ENCODE assay signal across 1 cellular context in the genomic region with DNA sequence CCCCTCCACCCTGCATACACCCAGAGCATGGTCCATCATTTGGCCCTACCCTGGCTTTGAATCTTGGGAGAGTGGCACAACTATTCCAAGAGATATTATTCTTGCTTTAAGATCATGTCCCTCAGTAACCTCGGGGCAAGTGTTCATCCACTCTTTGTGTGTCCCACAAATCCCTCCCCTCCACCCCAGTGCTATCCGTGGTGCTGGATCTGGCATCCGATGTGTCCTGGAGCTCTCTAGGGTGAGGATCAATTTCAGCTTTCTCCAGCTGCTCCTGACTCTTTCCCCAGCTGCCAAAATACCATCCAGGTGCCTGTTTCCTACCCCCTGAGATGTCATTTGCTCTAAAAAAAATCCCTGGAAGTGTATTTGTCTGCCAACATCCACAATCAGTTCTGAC.
TF ChIP-seq lines count a peak whose summit lies in the region.

No MANE protein-coding gene starts in this region.

TF ChIP-seq in GM12878, 131 proteins besides CTCF, POLR2A, EP300 and RAD21:
- TF ChIP-seq JUNB (IDR thresholded peaks at IDR 0.05): no peak
- TF ChIP-seq, protein P1, sequence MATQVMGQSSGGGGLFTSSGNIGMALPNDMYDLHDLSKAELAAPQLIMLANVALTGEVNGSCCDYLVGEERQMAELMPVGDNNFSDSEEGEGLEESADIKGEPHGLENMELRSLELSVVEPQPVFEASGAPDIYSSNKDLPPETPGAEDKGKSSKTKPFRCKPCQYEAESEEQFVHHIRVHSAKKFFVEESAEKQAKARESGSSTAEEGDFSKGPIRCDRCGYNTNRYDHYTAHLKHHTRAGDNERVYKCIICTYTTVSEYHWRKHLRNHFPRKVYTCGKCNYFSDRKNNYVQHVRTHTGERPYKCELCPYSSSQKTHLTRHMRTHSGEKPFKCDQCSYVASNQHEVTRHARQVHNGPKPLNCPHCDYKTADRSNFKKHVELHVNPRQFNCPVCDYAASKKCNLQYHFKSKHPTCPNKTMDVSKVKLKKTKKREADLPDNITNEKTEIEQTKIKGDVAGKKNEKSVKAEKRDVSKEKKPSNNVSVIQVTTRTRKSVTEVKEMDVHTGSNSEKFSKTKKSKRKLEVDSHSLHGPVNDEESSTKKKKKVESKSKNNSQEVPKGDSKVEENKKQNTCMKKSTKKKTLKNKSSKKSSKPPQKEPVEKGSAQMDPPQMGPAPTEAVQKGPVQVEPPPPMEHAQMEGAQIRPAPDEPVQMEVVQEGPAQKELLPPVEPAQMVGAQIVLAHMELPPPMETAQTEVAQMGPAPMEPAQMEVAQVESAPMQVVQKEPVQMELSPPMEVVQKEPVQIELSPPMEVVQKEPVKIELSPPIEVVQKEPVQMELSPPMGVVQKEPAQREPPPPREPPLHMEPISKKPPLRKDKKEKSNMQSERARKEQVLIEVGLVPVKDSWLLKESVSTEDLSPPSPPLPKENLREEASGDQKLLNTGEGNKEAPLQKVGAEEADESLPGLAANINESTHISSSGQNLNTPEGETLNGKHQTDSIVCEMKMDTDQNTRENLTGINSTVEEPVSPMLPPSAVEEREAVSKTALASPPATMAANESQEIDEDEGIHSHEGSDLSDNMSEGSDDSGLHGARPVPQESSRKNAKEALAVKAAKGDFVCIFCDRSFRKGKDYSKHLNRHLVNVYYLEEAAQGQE (IDR thresholded peaks at IDR 0.05; ENCODE audit: low read depth, low read length): peak; percentile 78
